ENCODE assay signal across 18 cellular contexts in genomic region chr3:51441282-51442030, GRCh38. TPM values are rescaled to one million over a fixed set of nuclear protein-coding genes. Genes with fewer than 3 reads are reported as not detected.
DNase-seq lines count a peak whose midpoint lies in the region; ATAC-seq, FAIRE-seq and TF ChIP-seq lines count a peak whose summit lies in the region.
"Had no signal": no experiment of that assay in that cellular context is flagged by ENCODE, and none has a peak within 500 bp of the region (broad histone marks: within the 10 kb centered on the region; RNA-seq: fewer than 3 reads in every experiment).

No MANE protein-coding gene starts in this region.

- no peak overlapping the region for H2AFZ ChIP-seq in OCI-LY7 (ENCODE audit: low read length)

- H3K27ac ChIP-seq in OCI-LY7 (ENCODE audit: low read depth, low read length, poor library complexity, severe bottlenecking) (no peak overlapping the region), small intestine (ENCODE audit: low read depth in 1 of 2, low read length in 1 of 2) (no peak overlapping the region)
- H3K27ac ChIP-seq: body of pancreas, heart left ventricle, suprapubic skin had no signal

- no peaks in the 10 kb centered on the region for H3K9me2 ChIP-seq in OCI-LY7 (ENCODE audit: insufficient read depth, low read length)

- BruUV-seq in OCI-LY7 (replicated peaks; lab: Mats Ljungman, UMichigan) = TSS peak; percentile 42

- no peak for TF ChIP-seq CTCF in OCI-LY7 (conservative IDR thresholded peaks at IDR 0.05; ENCODE audit: low read length)
- TF ChIP-seq CTCF in progenitor cell of endocrine pancreas (IDR thresholded peaks at IDR 0.05; ENCODE audit: unreplicated experiment) = no peak

- H3K9me3 ChIP-seq in OCI-LY7 (ENCODE audit: low read length) = no peaks in the 10 kb centered on the region
- H3K9me3 ChIP-seq in small intestine (ENCODE audit: control insufficient read depth, low read depth) = no peaks in the 10 kb centered on the region
- H3K9me3 ChIP-seq: body of pancreas, heart left ventricle, suprapubic skin had no signal

- CTCF ChIA-PET in activated naive CD4-positive, alpha-beta T cell treated with anti-CD3 and anti-CD28 coated beads for 36 hours (lab: Charles Lee) = interaction anchor here (0.5 to 4.3 kb wide), 3 partner anchors 7 to 697 kb away, joined by 3 to 19 read pairs (median 4); no protein-coding TSS in a partner anchor
- CTCF ChIA-PET in OCI-LY7 (lab: Charles Lee; ENCODE audit: unreplicated experiment) = no interaction called here

- H3K27me3 ChIP-seq in small intestine (ENCODE audit: control insufficient read depth in 2 of 2, insufficient read depth in 2 of 2, low read length in 2 of 2) = no peaks in the 10 kb centered on the region
- H3K27me3 ChIP-seq: body of pancreas, heart left ventricle, suprapubic skin had no signal

- 93 to 96% (median 95%) methylated on average over 8 of the region's 8 CpGs for WGBS in small intestine, 3 donors

- H4K20me1 ChIP-seq in OCI-LY7 (ENCODE audit: insufficient read depth, low read length) = no peaks in the 10 kb centered on the region; the same call in 1 of the 2 replicates

- intact Hi-C loops in activated naive CD4-positive, alpha-beta T cell treated with anti-CD3 and anti-CD28 coated beads for 36 hours (cut with micrococcal nuclease) = no loop called here
- intact Hi-C loops in OCI-LY7 (cut with micrococcal nuclease; ENCODE audit: unreplicated experiment) = no loop called here

- no peak for FAIRE-seq in small intestine (lab: Jason Lieb, UNC)
- FAIRE-seq: HTR-8/SVneo had no signal

- H3K4me3 ChIP-seq in OCI-LY7 (ENCODE audit: low read depth, low read length, poor library complexity, severe bottlenecking) (no peak overlapping the region), small intestine (ENCODE audit: low read depth in 1 of 2, low read length in 2 of 2) (no peak overlapping the region)
- H3K4me3 ChIP-seq: body of pancreas, heart left ventricle, suprapubic skin had no signal

- no peak for DNase-seq in activated naive CD4-positive, alpha-beta T cell treated with anti-CD3 and anti-CD28 coated beads for 36 hours
- DNase-seq in activated naive CD4-positive, alpha-beta T cell treated with Interleukin-2 at 50 U/mL for 16 hours = no peak
- no peak for DNase-seq in OCI-LY7 (ENCODE audit: low spot score)
- no peak for DNase-seq in naive thymus-derived CD8-positive, alpha-beta T cell
- DNase-seq in small intestine = no peak
- no peak for DNase-seq in progenitor cell of endocrine pancreas (ENCODE audit: low spot score, unreplicated experiment)
- DNase-seq in NCI-H1694 treated with DMSO at 0.1 percent for 48 hours (lab: John Stamatoyannopoulos, UW) = no peak
- DNase-seq: activated CD4-positive, alpha-beta T cell treated with anti-CD3 and anti-CD28 coated beads for 48 hours; body of pancreas; erythroblast; H9; heart left ventricle; Kasumi-1; NCI-H1694; NCI-H526 had no signal

- peaks cover 8% of the 10 kb centered on the region for H3K4me1 Mint-ChIP-seq in activated naive CD4-positive, alpha-beta T cell treated with anti-CD3 and anti-CD28 coated beads for 36 hours (ENCODE audit: low read depth)
- peaks cover 19% of the 10 kb centered on the region for H3K4me1 Mint-ChIP-seq in activated naive CD8-positive, alpha-beta T cell (ENCODE audit: low read depth)
- peaks cover 3 to 16% (median 14%) of the 10 kb centered on the region in 4 donors for H3K4me1 Mint-ChIP-seq in naive thymus-derived CD8-positive, alpha-beta T cell
- H3K4me1 Mint-ChIP-seq in progenitor cell of endocrine pancreas (ENCODE audit: low read depth) = no peaks in the 10 kb centered on the region
- H3K4me1 Mint-ChIP-seq: H9 had no signal

- H3K4me1 ChIP-seq in OCI-LY7 (ENCODE audit: insufficient read depth, low read length, poor library complexity, severe bottlenecking) (no peaks in the 10 kb centered on the region), small intestine (ENCODE audit: control insufficient read depth in 2 of 2, insufficient read depth in 1 of 2, low read depth in 1 of 2, low read length in 1 of 2) (no peaks in the 10 kb centered on the region)
- H3K4me1 ChIP-seq: body of pancreas, suprapubic skin had no signal

- no peaks in the 10 kb centered on the region for H3K9me3 Mint-ChIP-seq in activated naive CD4-positive, alpha-beta T cell treated with anti-CD3 and anti-CD28 coated beads for 36 hours
- H3K9me3 Mint-ChIP-seq in activated naive CD8-positive, alpha-beta T cell (ENCODE audit: low read depth) = no peaks in the 10 kb centered on the region
- no peaks in the 10 kb centered on the region for H3K9me3 Mint-ChIP-seq in naive thymus-derived CD8-positive, alpha-beta T cell
- H3K9me3 Mint-ChIP-seq in progenitor cell of endocrine pancreas (ENCODE audit: low read depth) = no peaks in the 10 kb centered on the region
- H3K9me3 Mint-ChIP-seq: H9 had no signal

- H3K36me3 ChIP-seq in OCI-LY7 (ENCODE audit: insufficient read depth, low read length) (peaks cover 73% of the 10 kb centered on the region), small intestine (ENCODE audit: control insufficient read depth in 2 of 2, insufficient read depth in 2 of 2, low read length in 2 of 2) (peaks cover 2 to 8% of the 10 kb centered on the region in 2 donors)

- ATAC-seq in naive thymus-derived CD8-positive, alpha-beta T cell = no peak
- ATAC-seq: body of pancreas, heart left ventricle had no signal

- H3K4me2 ChIP-seq in OCI-LY7 (ENCODE audit: low read length) = no peak overlapping the region

- H3K27me3 Mint-ChIP-seq in activated naive CD4-positive, alpha-beta T cell treated with anti-CD3 and anti-CD28 coated beads for 36 hours (ENCODE audit: low read depth) = no peaks in the 10 kb centered on the region
- H3K27me3 Mint-ChIP-seq in activated naive CD8-positive, alpha-beta T cell = no peaks in the 10 kb centered on the region
- no peaks in the 10 kb centered on the region for H3K27me3 Mint-ChIP-seq in naive thymus-derived CD8-positive, alpha-beta T cell
- no peaks in the 10 kb centered on the region for H3K27me3 Mint-ChIP-seq in progenitor cell of endocrine pancreas

- peak overlapping the region; percentile 16 for H3K27ac Mint-ChIP-seq in activated naive CD4-positive, alpha-beta T cell treated with anti-CD3 and anti-CD28 coated beads for 36 hours
- peak overlapping the region; percentile 76 for H3K27ac Mint-ChIP-seq in activated naive CD8-positive, alpha-beta T cell
- peak overlapping the region in 8 of 10 donors; percentile 38 to 92 (median 69) for H3K27ac Mint-ChIP-seq in naive thymus-derived CD8-positive, alpha-beta T cell
- H3K27ac Mint-ChIP-seq in progenitor cell of endocrine pancreas = no peak overlapping the region
- H3K27ac Mint-ChIP-seq: H9 had no signal

- POLR2A ChIA-PET in OCI-LY7 (lab: Charles Lee) = interaction anchor here (0.6 kb wide), 1 partner anchor 1244 kb away, joined by 3 read pairs; no protein-coding TSS in a partner anchor
- POLR2A ChIA-PET in naive thymus-derived CD8-positive, alpha-beta T cell (lab: Charles Lee) = no interaction called here

- H3K4me3 Mint-ChIP-seq in activated naive CD4-positive, alpha-beta T cell treated with anti-CD3 and anti-CD28 coated beads for 36 hours = no peak overlapping the region
- H3K4me3 Mint-ChIP-seq in activated naive CD8-positive, alpha-beta T cell = no peak overlapping the region
- peak overlapping the region in 2 of 10 donors; percentile 9 to 49 for H3K4me3 Mint-ChIP-seq in naive thymus-derived CD8-positive, alpha-beta T cell
- no peak overlapping the region for H3K4me3 Mint-ChIP-seq in progenitor cell of endocrine pancreas (ENCODE audit: low read depth)
- H3K4me3 Mint-ChIP-seq: H9 had no signal

- H3K36me3 Mint-ChIP-seq in activated naive CD4-positive, alpha-beta T cell treated with anti-CD3 and anti-CD28 coated beads for 36 hours (ENCODE audit: low read depth) = peaks cover 17% of the 10 kb centered on the region
- H3K36me3 Mint-ChIP-seq in activated naive CD8-positive, alpha-beta T cell = peaks cover 10% of the 10 kb centered on the region
- peaks cover 4 to 64% (median 5%) of the 10 kb centered on the region in 3 donors for H3K36me3 Mint-ChIP-seq in naive thymus-derived CD8-positive, alpha-beta T cell
- peaks cover 16% of the 10 kb centered on the region for H3K36me3 Mint-ChIP-seq in progenitor cell of endocrine pancreas (ENCODE audit: insufficient read depth)

- H3K79me2 ChIP-seq in OCI-LY7 (ENCODE audit: insufficient read depth, low read depth, low read length) = peaks cover 11% of the 10 kb centered on the region; the same call in 1 of the 2 replicates

RNA-seq across cellular contexts. Expression of gene RBM15B, which starts 50.4 kb away (rescaled TPM):
- 10 to 100 TPM; 12.8 to 13.5 TPM for total RNA-seq in activated naive CD4-positive, alpha-beta T cell treated with anti-CD3 and anti-CD28 coated beads for 36 hours
- total RNA-seq in OCI-LY7 (2014; rRNA removed; shearing (Covaris generic)) = 30.5 and 34.2 TPM in 2 replicates
- total RNA-seq in OCI-LY7 (2022) (37.4 and 37.6 TPM in 2 replicates), progenitor cell of endocrine pancreas (69.7 and 75.8 TPM in 2 replicates)
- 10 to 100 TPM; 41.8 to 42.0 TPM for total RNA-seq in naive thymus-derived CD8-positive, alpha-beta T cell
- 10 to 100 TPM; 12.9 to 27.3 (median 14.2) TPM for polyA plus RNA-seq in naive thymus-derived CD8-positive, alpha-beta T cell
- 10 to 100 TPM in 1 of 3 donors, 1 to 10 TPM in 2; 8.9 to 18.3 (median 9.6) TPM for polyA plus RNA-seq in small intestine

RNA-seq across cellular contexts. Expression of gene MANF, which starts 56.4 kb away (rescaled TPM):
- total RNA-seq in activated naive CD4-positive, alpha-beta T cell treated with anti-CD3 and anti-CD28 coated beads for 36 hours = 100 to 1,000 TPM in 1 of 2 experiments, 10 to 100 TPM in 1; 91.7 to 108 TPM
- 104 and 122 TPM in 2 replicates for total RNA-seq in OCI-LY7 (2014; rRNA removed; shearing (Covaris generic))
- 98.6 and 117 TPM in 2 replicates for total RNA-seq in OCI-LY7 (2022)
- 10 to 100 TPM; 51.1 to 56.2 TPM for total RNA-seq in naive thymus-derived CD8-positive, alpha-beta T cell
- polyA plus RNA-seq in naive thymus-derived CD8-positive, alpha-beta T cell = 10 to 100 TPM; 41.6 to 45.3 (median 44.4) TPM
- polyA plus RNA-seq in small intestine = 100 to 1,000 TPM in 1 of 3 donors, 10 to 100 TPM in 2; 17.7 to 141 (median 52.7) TPM
- total RNA-seq in progenitor cell of endocrine pancreas = 130 and 131 TPM in 2 replicates

RNA-seq across cellular contexts. Expression of gene DCAF1, which starts 58.4 kb away (rescaled TPM):
- total RNA-seq in activated naive CD4-positive, alpha-beta T cell treated with anti-CD3 and anti-CD28 coated beads for 36 hours = 10 to 100 TPM; 38.9 to 39.9 TPM
- total RNA-seq in OCI-LY7 (2014; rRNA removed; shearing (Covaris generic)) = 24.8 and 29.5 TPM in 2 replicates
- total RNA-seq in OCI-LY7 (2022) (37.1 and 38.8 TPM in 2 replicates), progenitor cell of endocrine pancreas (21.9 and 22.5 TPM in 2 replicates)
- 10 to 100 TPM; 36.4 TPM for total RNA-seq in naive thymus-derived CD8-positive, alpha-beta T cell
- polyA plus RNA-seq in naive thymus-derived CD8-positive, alpha-beta T cell = 10 to 100 TPM in 2 of 3 donors, 1 to 10 TPM in 1; 9.1 to 17.4 (median 10.7) TPM
- 10 to 100 TPM in 1 of 3 donors, 1 to 10 TPM in 2; 4.5 to 10.5 (median 5.4) TPM for polyA plus RNA-seq in small intestine
